Comparison of ENCODE assay signal across 26 cellular contexts in genomic region chr1:25640646-25641328, GRCh38. TPM values are rescaled to one million over a fixed set of nuclear protein-coding genes. Genes with fewer than 3 reads are reported as not detected.
DNase-seq lines count a peak whose midpoint lies in the region; ATAC-seq and TF ChIP-seq lines count a peak whose summit lies in the region.
"Had no signal": no experiment of that assay in that cellular context is flagged by ENCODE, and none has a peak within 500 bp of the region (broad histone marks: within the 10 kb centered on the region; RNA-seq: fewer than 3 reads in every experiment).

No MANE protein-coding gene starts in this region.

- H3K27ac Mint-ChIP-seq in type B pancreatic cell, result no peak overlapping the region
- no peak overlapping the region for H3K27ac Mint-ChIP-seq in activated CD8-positive, alpha-beta T cell treated with anti-CD3 and anti-CD28 coated beads for 36 hours
- H3K27ac Mint-ChIP-seq: nephron progenitor cell, progenitor cell of endocrine pancreas had no signal

- no peak overlapping the region for H2AFZ ChIP-seq in MM.1S (ENCODE audit: low read length)

- 74% methylated on average over 7 of the region's 10 CpGs for WGBS in esophagus muscularis mucosa

- H3K4me2 ChIP-seq in MM.1S (ENCODE audit: low read depth, low read length), result no peak overlapping the region

- H3K27me3 Mint-ChIP-seq in type B pancreatic cell, result peaks cover 11% of the 10 kb centered on the region
- H3K27me3 Mint-ChIP-seq in activated CD8-positive, alpha-beta T cell treated with anti-CD3 and anti-CD28 coated beads for 36 hours, result peaks cover 8% of the 10 kb centered on the region

- H3K27ac ChIP-seq in left ventricle myocardium inferior (replicated peaks) (peak overlapping the region; percentile 68), right atrium auricular region (peak overlapping the region in 1 of 2 donors; percentile 11), MM.1S (ENCODE audit: low read length) (peak overlapping the region; percentile 99; the same call in 1 of the 2 replicates), esophagus muscularis mucosa (replicated peaks in 1 of 4) (no peak overlapping the region)

- H3K4me1 ChIP-seq in left ventricle myocardium inferior (peaks cover 50% of the 10 kb centered on the region), right atrium auricular region (peaks cover 0 to 21% of the 10 kb centered on the region in 2 donors), MM.1S (ENCODE audit: low read length) (peaks cover 28% of the 10 kb centered on the region), esophagus muscularis mucosa (peaks cover 11 to 23% (median 21%) of the 10 kb centered on the region in 4 donors)

- ATAC-seq in activated CD8-positive, alpha-beta T cell treated with anti-CD3 and anti-CD28 coated beads for 36 hours, result no peak
- ATAC-seq in stimulated activated naive CD8-positive, alpha-beta T cell treated with anti-CD3 and anti-CD28 coated beads, Interleukin-15, Interleukin-2, amounts not matched to agents 100 U/mL and 50 U/mL, for 24 hours, result no peak
- ATAC-seq: esophagus mucosa, gastroesophageal sphincter, HCT116 had no signal

- H3K27me3 ChIP-seq in left ventricle myocardium inferior (ENCODE audit: low read depth), result no peaks in the 10 kb centered on the region
- H3K27me3 ChIP-seq in right atrium auricular region, result no peaks in the 10 kb centered on the region
- no peaks in the 10 kb centered on the region for H3K27me3 ChIP-seq in MM.1S (replicated peaks; ENCODE audit: insufficient read depth, low read length)
- H3K27me3 ChIP-seq in esophagus muscularis mucosa, result no peaks in the 10 kb centered on the region
- H3K27me3 ChIP-seq: gastroesophageal sphincter had no signal

- H3K4me3 Mint-ChIP-seq in type B pancreatic cell, result no peak overlapping the region
- no peak overlapping the region for H3K4me3 Mint-ChIP-seq in activated CD8-positive, alpha-beta T cell treated with anti-CD3 and anti-CD28 coated beads for 36 hours
- H3K4me3 Mint-ChIP-seq: nephron progenitor cell had no signal

- no peak for TF ChIP-seq POLR2A in esophagus muscularis mucosa (IDR thresholded peaks at IDR 0.05; ENCODE audit: low read depth)

- H3K36me3 ChIP-seq in left ventricle myocardium inferior, result peaks cover 3% of the 10 kb centered on the region
- H3K36me3 ChIP-seq in right atrium auricular region, result no peaks in the 10 kb centered on the region
- H3K36me3 ChIP-seq in MM.1S (replicated peaks; ENCODE audit: insufficient read depth, low read length), result no peaks in the 10 kb centered on the region
- H3K36me3 ChIP-seq in esophagus muscularis mucosa, result peaks cover 0 to 15% (median 3%) of the 10 kb centered on the region in 4 donors

- H3K79me2 ChIP-seq in MM.1S (ENCODE audit: low read length), result peaks cover 35% of the 10 kb centered on the region

- H3K36me3 Mint-ChIP-seq in type B pancreatic cell, result peaks cover 6% of the 10 kb centered on the region
- H3K36me3 Mint-ChIP-seq in activated CD8-positive, alpha-beta T cell treated with anti-CD3 and anti-CD28 coated beads for 36 hours (ENCODE audit: low read depth), result peaks cover 28% of the 10 kb centered on the region

- no peaks in the 10 kb centered on the region for H3K9me2 ChIP-seq in MM.1S (replicated peaks; ENCODE audit: insufficient read depth, low read length)

- TF ChIP-seq CTCF in left ventricle myocardium inferior (IDR thresholded peaks at IDR 0.05; ENCODE audit: borderline replicate concordance) (no peak), right atrium auricular region (IDR thresholded peaks at IDR 0.05) (no peak), MM.1S (IDR thresholded peaks at IDR 0.05; ENCODE audit: low read length) (no peak), esophagus muscularis mucosa (IDR thresholded peaks at IDR 0.05) (no peak), type B pancreatic cell (conservative IDR thresholded peaks at IDR 0.05) (no peak)
- TF ChIP-seq CTCF in activated CD8-positive, alpha-beta T cell treated with anti-CD3 and anti-CD28 coated beads for 36 hours (IDR thresholded peaks at IDR 0.05), result no peak

- no peak for TF ChIP-seq EP300 in esophagus muscularis mucosa (IDR thresholded peaks at IDR 0.05)

- H3K9ac ChIP-seq in MM.1S (ENCODE audit: low read length), result no peak overlapping the region

- peaks cover 24% of the 10 kb centered on the region for H3F3A ChIP-seq in MM.1S (ENCODE audit: insufficient read depth, low read length)

- H3K4me3 ChIP-seq in left ventricle myocardium inferior (no peak overlapping the region), right atrium auricular region (no peak overlapping the region), MM.1S (ENCODE audit: low read length) (no peak overlapping the region), esophagus muscularis mucosa (no peak overlapping the region)
- H3K4me3 ChIP-seq: gastroesophageal sphincter, skin epidermis had no signal

- intact Hi-C loops in left ventricle myocardium inferior (cut with micrococcal nuclease), result no loop called here
- intact Hi-C loops in esophagus muscularis mucosa (cut with DNase I), result no loop called here
- intact Hi-C loops in activated CD8-positive, alpha-beta T cell treated with anti-CD3 and anti-CD28 coated beads for 36 hours (cut with micrococcal nuclease), result no loop called here

- H4K20me1 ChIP-seq in MM.1S (ENCODE audit: insufficient read depth, low read length), result no peaks in the 10 kb centered on the region

- H3K4me1 Mint-ChIP-seq in type B pancreatic cell (ENCODE audit: unreplicated experiment), result peaks cover 5% of the 10 kb centered on the region
- peaks cover 55% of the 10 kb centered on the region for H3K4me1 Mint-ChIP-seq in activated CD8-positive, alpha-beta T cell treated with anti-CD3 and anti-CD28 coated beads for 36 hours (ENCODE audit: low read depth)

- H3K9me3 ChIP-seq in left ventricle myocardium inferior (replicated peaks) (peaks cover 27% of the 10 kb centered on the region), right atrium auricular region (peaks cover 0 to 6% of the 10 kb centered on the region in 2 donors), MM.1S (replicated peaks; ENCODE audit: insufficient read depth, low read length) (no peaks in the 10 kb centered on the region), esophagus muscularis mucosa (no peaks in the 10 kb centered on the region)

- H3K9me3 Mint-ChIP-seq in type B pancreatic cell, result peaks cover 15% of the 10 kb centered on the region
- peaks cover 25% of the 10 kb centered on the region for H3K9me3 Mint-ChIP-seq in activated CD8-positive, alpha-beta T cell treated with anti-CD3 and anti-CD28 coated beads for 36 hours

- CTCF ChIA-PET in activated CD8-positive, alpha-beta T cell treated with anti-CD3 and anti-CD28 coated beads for 36 hours (lab: Charles Lee), result interaction anchor here (2.1 to 4.9 kb wide), 4 partner anchors 9 to 21 kb away, joined by 11 to 25 read pairs (median 20); no protein-coding TSS in a partner anchor

- no peak for DNase-seq in left ventricle myocardium inferior
- no peak for DNase-seq in right atrium auricular region (ENCODE audit: low spot score)
- DNase-seq in MM.1S, result no peak
- peak; percentile 62 for DNase-seq in esophagus muscularis mucosa (ENCODE audit: extremely low spot score)
- peak; percentile 42 for DNase-seq in type B pancreatic cell (ENCODE audit: extremely low spot score, unreplicated experiment)
- no peak for DNase-seq in activated CD8-positive, alpha-beta T cell treated with anti-CD3 and anti-CD28 coated beads for 36 hours
- DNase-seq in stimulated activated naive CD8-positive, alpha-beta T cell treated with anti-CD3 and anti-CD28 coated beads, Interleukin-15, Interleukin-2, amounts not matched to agents 100 U/mL and 50 U/mL, for 24 hours, result no peak
- DNase-seq: activated CD4-positive, alpha-beta T cell treated with anti-CD3 and anti-CD28 coated beads for 1 hour; aorta; central memory CD4-positive, alpha-beta T cell; DND-41; Kasumi-1; kidney glomerular epithelial cell; NCI-H1105; NCI-H2107; NCI-H69; nephron progenitor cell; Right ventricle myocardium superior; stimulated activated CD4-positive, alpha-beta T cell treated with anti-CD3 and anti-CD28 coated beads, Interleukin-2, amount 100 ng/mL, for 24 hours; stimulated activated naive CD4-positive, alpha-beta T cell had no signal

- POLR2A ChIA-PET in activated CD8-positive, alpha-beta T cell treated with anti-CD3 and anti-CD28 coated beads for 36 hours (lab: Charles Lee), result interaction anchor here (0.9 to 2.7 kb wide), 4 partner anchors 14 to 214 kb away, joined by 3 to 10 read pairs (median 3); no protein-coding TSS in a partner anchor

RNA-seq across cellular contexts. Expression of gene MAN1C1, which starts 24.2 kb away (rescaled TPM):
- 18.0 TPM for total RNA-seq in left ventricle myocardium inferior
- 10 to 100 TPM in 1 of 2 donors, 1 to 10 TPM in 1; 9.4 to 13.6 TPM for total RNA-seq in right atrium auricular region
- 10 to 100 TPM; 20.2 to 22.8 (median 20.7) TPM for total RNA-seq in esophagus muscularis mucosa
- total RNA-seq in type B pancreatic cell (ENCODE audit: low replicate concordance), result 6.4 and 9.1 TPM in 2 replicates
- 1 to 10 TPM; 3.7 to 4.4 TPM for total RNA-seq in activated CD8-positive, alpha-beta T cell treated with anti-CD3 and anti-CD28 coated beads for 36 hours
- total RNA-seq: HT1080 had no signal

Comparison
In these comparisons a context has a peak if more than half of its experiments do, and no peak if none do; other contexts are left out.
1. DNase-seq: peak in esophagus muscularis mucosa (single experiment) and type B pancreatic cell (single experiment); none in left ventricle myocardium inferior (single experiment), right atrium auricular region (single experiment), MM.1S (single experiment), activated CD8-positive, alpha-beta T cell treated with anti-CD3 and anti-CD28 coated beads for 36 hours (single experiment) and stimulated activated naive CD8-positive, alpha-beta T cell treated with anti-CD3 and anti-CD28 coated beads, Interleukin-15, Interleukin-2, amounts not matched to agents 100 U/mL and 50 U/mL, for 24 hours (single experiment).
2. H3K27ac ChIP-seq: peak in left ventricle myocardium inferior (single experiment) and MM.1S (single experiment); none in esophagus muscularis mucosa (0 of 4).